17 cellular contexts compared by ENCODE assay signal in the genomic region with DNA sequence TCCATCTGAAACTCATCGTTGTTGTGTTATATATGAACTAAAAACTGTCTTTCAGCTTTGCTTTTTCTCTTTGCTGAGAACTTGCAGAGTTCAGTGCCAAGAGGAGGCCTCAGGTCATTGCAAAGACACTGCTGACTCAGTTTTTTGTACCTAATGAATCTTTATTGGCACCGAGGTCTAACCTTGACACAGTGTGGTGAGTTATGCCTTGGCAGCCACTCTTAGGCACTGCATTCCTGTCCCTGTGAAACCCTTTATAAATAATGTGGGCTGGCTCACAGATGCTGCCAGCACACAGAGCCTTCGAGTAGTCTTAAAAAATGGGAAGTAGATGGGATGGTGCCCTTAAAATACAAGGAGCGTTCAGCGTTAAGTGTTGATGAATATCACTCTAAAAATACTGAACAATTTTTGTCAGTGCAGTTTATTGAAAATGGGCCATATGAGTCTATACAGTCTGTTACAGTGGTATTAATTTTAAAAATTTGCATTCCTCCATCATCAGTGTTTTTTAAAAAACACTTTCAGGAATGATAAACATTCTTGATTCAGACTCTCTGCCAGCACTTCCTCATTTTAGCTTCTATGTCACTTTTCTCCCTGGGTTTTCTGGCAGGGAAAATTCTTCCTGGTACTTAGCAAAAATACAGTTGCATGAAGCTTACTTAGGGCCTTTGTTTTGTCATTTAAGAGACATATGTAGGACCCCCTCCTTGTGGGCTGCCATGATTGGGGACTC.
A peak's percentile ranks its signal among the peaks of the same experiment; 100 is the strongest.
DNase-seq lines count a peak whose midpoint lies in the region; ATAC-seq and TF ChIP-seq lines count a peak whose summit lies in the region.
"Had no signal": no experiment of that assay in that cellular context is flagged by ENCODE, and none has a peak within 500 bp of the region (broad histone marks: within the 10 kb centered on the region; RNA-seq: fewer than 3 reads in every experiment).

No MANE protein-coding gene starts in this region.

- peak; percentile 37 for DNase-seq in DMS79 (lab: John Stamatoyannopoulos, UW)
- DNase-seq in NCI-H446 (lab: John Stamatoyannopoulos, UW): peak; percentile 15 to 59
- DNase-seq in fibroblast of mammary gland (ENCODE audit: low read depth): peak; percentile 2
- DNase-seq in transverse colon: no peak
- no peak for DNase-seq in stimulated activated CD4-positive, alpha-beta T cell treated with anti-CD3 and anti-CD28 coated beads, Interleukin-4, amount 100 ng/mL, for 1 hour
- DNase-seq: activated CD8-positive, alpha-beta T cell treated with anti-CD3 and anti-CD28 coated beads, Interleukin-2, amount 10 ng/mL, durations not matched to agents 7 days and 5 days; AML-193; DND-41; NCI-H1417 treated with DMSO at 0.1 percent for 48 hours; small intestine; stimulated activated naive B cell treated with anti-CD40 and anti-IgM and Interleukin-4, amounts not matched to agents 10 μg/mL and 1 μg/mL and 100 μg/mL, for 72 hours had no signal

- H3K27ac ChIP-seq in transverse colon: no peak overlapping the region
- H3K27ac ChIP-seq: epithelial cell of prostate, vagina had no signal

- H3K4me3 ChIP-seq in fibroblast of mammary gland (ENCODE audit: control insufficient read depth, low read depth, low read length): no peak overlapping the region
- no peak overlapping the region for H3K4me3 ChIP-seq in transverse colon
- H3K4me3 ChIP-seq: vagina had no signal

- peaks cover 57% of the 10 kb centered on the region for H3K4me1 Mint-ChIP-seq in nephron
- H3K4me1 Mint-ChIP-seq: stimulated activated naive B cell treated with anti-CD40 and anti-IgM and Interleukin-4, amounts not matched to agents 10 μg/mL and 1 μg/mL and 100 μg/mL, for 72 hours had no signal

- H3K27me3 ChIP-seq in transverse colon: no peaks in the 10 kb centered on the region
- H3K27me3 ChIP-seq: vagina had no signal

- 36 to 52% methylated on average over 3 to 5 of the region's 5 CpGs for WGBS in transverse colon (ENCODE audit: low coverage in 1 of 2), 2 donors

- H3K9me3 Mint-ChIP-seq in nephron: no peaks in the 10 kb centered on the region
- H3K9me3 Mint-ChIP-seq: stimulated activated naive B cell treated with anti-CD40 and anti-IgM and Interleukin-4, amounts not matched to agents 10 μg/mL and 1 μg/mL and 100 μg/mL, for 72 hours had no signal

- no peaks in the 10 kb centered on the region for H3K9me3 ChIP-seq in transverse colon
- H3K9me3 ChIP-seq: vagina had no signal

- peak overlapping the region in 2 of 3 experiments; percentile 9 to 70 for H3K27ac Mint-ChIP-seq in nephron
- H3K27ac Mint-ChIP-seq: activated CD8-positive, alpha-beta T cell treated with anti-CD3 and anti-CD28 coated beads, Interleukin-2, amount 10 ng/mL, durations not matched to agents 7 days and 5 days; stimulated activated naive B cell treated with anti-CD40 and anti-IgM and Interleukin-4, amounts not matched to agents 10 μg/mL and 1 μg/mL and 100 μg/mL, for 72 hours had no signal

- ATAC-seq in GM18868 (IDR thresholded peaks at IDR 0.05; ENCODE audit: unreplicated experiment): no peak
- no peak for ATAC-seq in HG03439 (IDR thresholded peaks at IDR 0.05; ENCODE audit: unreplicated experiment)
- ATAC-seq: activated CD8-positive, alpha-beta T cell treated with anti-CD3 and anti-CD28 coated beads, Interleukin-2, amount 10 ng/mL, durations not matched to agents 7 days and 5 days; HCT116; stimulated activated naive B cell treated with anti-CD40 and anti-IgM and Interleukin-4, amounts not matched to agents 10 μg/mL and 1 μg/mL and 100 μg/mL, for 72 hours had no signal

- H3K4me3 Mint-ChIP-seq in nephron: no peak overlapping the region
- H3K4me3 Mint-ChIP-seq: activated CD8-positive, alpha-beta T cell treated with anti-CD3 and anti-CD28 coated beads, Interleukin-2, amount 10 ng/mL, durations not matched to agents 7 days and 5 days; stimulated activated naive B cell treated with anti-CD40 and anti-IgM and Interleukin-4, amounts not matched to agents 10 μg/mL and 1 μg/mL and 100 μg/mL, for 72 hours had no signal

- TF ChIP-seq CTCF in fibroblast of mammary gland (conservative IDR thresholded peaks at IDR 0.05; ENCODE audit: control insufficient read depth, insufficient read depth, low read depth, low read length) (no peak), nephron (IDR thresholded peaks at IDR 0.05; ENCODE audit: unreplicated experiment in 3 of 3) (no peak), transverse colon (IDR thresholded peaks at IDR 0.05) (no peak)

- TF ChIP-seq POLR2A in transverse colon (IDR thresholded peaks at IDR 0.05): no peak

- H3K27me3 Mint-ChIP-seq in nephron (ENCODE audit: low read depth): no peaks in the 10 kb centered on the region
- H3K27me3 Mint-ChIP-seq: stimulated activated naive B cell treated with anti-CD40 and anti-IgM and Interleukin-4, amounts not matched to agents 10 μg/mL and 1 μg/mL and 100 μg/mL, for 72 hours had no signal

- intact Hi-C loops in transverse colon (cut with DNase I; ENCODE audit: low total_unique reads): no loop called here

- H3K36me3 ChIP-seq in transverse colon: no peaks in the 10 kb centered on the region
- H3K36me3 ChIP-seq: vagina had no signal

- TF ChIP-seq EP300 in transverse colon (IDR thresholded peaks at IDR 0.05; ENCODE audit: low read depth): no peak

- H3K4me1 ChIP-seq in transverse colon: peaks cover 0 to 16% (median 3%) of the 10 kb centered on the region in 4 donors

- in situ Hi-C loops in transverse colon (cut with MboI; ENCODE audit: low pct_ligation_motif_present in 1 of 4, low pct_unique_long_range_greater_than_20kb in 1 of 4, low sequenced_read_pairs in 3 of 4): loop anchor here in 2 of 4 donors (25.0 kb wide), 2 partner anchors 394 to 419 kb away; no protein-coding TSS in a partner anchor

- no peaks in the 10 kb centered on the region for H3K36me3 Mint-ChIP-seq in nephron (ENCODE audit: low read depth)
- H3K36me3 Mint-ChIP-seq: stimulated activated naive B cell treated with anti-CD40 and anti-IgM and Interleukin-4, amounts not matched to agents 10 μg/mL and 1 μg/mL and 100 μg/mL, for 72 hours had no signal

Comparison
In these comparisons a context has a peak if more than half of its experiments do, and no peak if none do; other contexts are left out.
1. DNase-seq: peak in DMS79 (single experiment), NCI-H446 (2 of 2) and fibroblast of mammary gland (single experiment); none in transverse colon (single experiment) and stimulated activated CD4-positive, alpha-beta T cell treated with anti-CD3 and anti-CD28 coated beads, Interleukin-4, amount 100 ng/mL, for 1 hour (single experiment).